4 cellular contexts compared by ENCODE assay signal in the genomic region with DNA sequence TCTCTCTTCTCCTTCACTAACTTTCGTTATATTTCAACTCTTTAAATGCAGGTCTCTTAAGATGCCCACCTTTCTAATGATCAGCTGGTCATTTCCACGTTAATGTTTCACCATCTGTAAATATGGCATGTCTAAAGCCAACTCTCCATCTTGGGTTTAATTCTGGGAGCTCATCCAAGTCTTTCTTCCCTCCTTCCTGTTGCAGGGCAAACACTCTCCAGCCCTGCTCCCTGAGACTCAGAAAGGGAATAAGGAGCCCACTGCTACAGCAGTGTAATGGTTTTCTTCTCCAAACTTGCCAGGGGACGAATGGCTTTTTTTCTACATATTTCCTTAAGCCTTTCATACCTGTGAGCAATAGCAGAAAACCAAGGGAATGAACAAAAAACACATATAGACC.
"Had no signal": no experiment of that assay in that cellular context is flagged by ENCODE, and none has a peak within 500 bp of the region (broad histone marks: within the 10 kb centered on the region; RNA-seq: fewer than 3 reads in every experiment).

No MANE protein-coding gene starts in this region.

- DNase-seq: H9, HCEC 1CT, IMR-90 had no signal

- ATAC-seq: GM23338 had no signal

- H3K4me3 ChIP-seq: GM23338 had no signal
